In the genomic region with DNA sequence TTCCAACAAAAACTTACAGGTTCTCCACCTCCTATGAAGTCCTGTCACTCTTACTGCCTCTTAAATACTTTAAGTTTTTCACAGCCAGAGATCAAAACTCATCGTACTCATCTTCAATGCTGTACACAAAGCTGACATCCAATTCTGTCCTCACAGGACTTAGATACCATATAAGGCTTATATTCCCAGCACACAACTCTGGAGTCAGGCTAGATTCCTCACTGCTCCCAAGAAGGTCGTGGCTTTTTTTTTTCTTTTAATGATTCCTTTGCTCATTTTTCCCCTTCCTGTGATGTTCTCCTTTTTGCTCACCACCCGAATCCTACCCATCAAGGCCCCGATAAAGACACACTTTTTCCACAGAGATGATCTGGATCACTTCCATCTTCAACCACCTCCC, we compare ENCODE assay signal across 9 cellular contexts. TPM values are rescaled to one million over a fixed set of nuclear protein-coding genes. Genes with fewer than 3 reads are reported as not detected.
DNase-seq lines count a peak whose midpoint lies in the region; ATAC-seq, FAIRE-seq and TF ChIP-seq lines count a peak whose summit lies in the region.
"Had no signal": no experiment of that assay in that cellular context is flagged by ENCODE, and none has a peak within 500 bp of the region (broad histone marks: within the 10 kb centered on the region; RNA-seq: fewer than 3 reads in every experiment).

No MANE protein-coding gene starts in this region.

- H3K27me3 ChIP-seq in mononuclear cell (ENCODE audit: insufficient read depth, low read length) = no peaks in the 10 kb centered on the region

- peaks cover 62% of the 10 kb centered on the region for H3K4me1 Mint-ChIP-seq in stimulated activated naive CD8-positive, alpha-beta T cell treated with anti-CD3 and anti-CD28 coated beads, Interleukin-15, Interleukin-2, amounts not matched to agents 100 ng/mL and 50 ng/mL, for 24 hours (ENCODE audit: low read depth)
- peaks cover 17% of the 10 kb centered on the region for H3K4me1 Mint-ChIP-seq in MCF 10A (ENCODE audit: insufficient read depth, unreplicated experiment)

- POLR2A ChIA-PET in MCF 10A (lab: Yijun Ruan, JAX) = interaction anchor here (0.9 to 6.3 kb wide), 16 partner anchors 8 to 939 kb away, joined by 3 to 213 read pairs (median 8); a partner anchor contains a TSS

- H3K4me3 Mint-ChIP-seq in stimulated activated naive CD8-positive, alpha-beta T cell treated with anti-CD3 and anti-CD28 coated beads, Interleukin-15, Interleukin-2, amounts not matched to agents 100 ng/mL and 50 ng/mL, for 24 hours = peak overlapping the region; percentile 94
- peak overlapping the region; percentile 96 for H3K4me3 Mint-ChIP-seq in MCF 10A (ENCODE audit: unreplicated experiment)

- FAIRE-seq in RCC 7860 (lab: Jason Lieb, UNC) = no peak

- no peak for TF ChIP-seq CTCF in MCF 10A (IDR thresholded peaks at IDR 0.05; ENCODE audit: unreplicated experiment)

- no peaks in the 10 kb centered on the region for H3K9me3 ChIP-seq in mononuclear cell (ENCODE audit: low read depth, low read length)

- H3K4me1 ChIP-seq in mononuclear cell (ENCODE audit: insufficient read depth, low read length) = peaks cover 32% of the 10 kb centered on the region

- peaks cover 49% of the 10 kb centered on the region for H3K36me3 Mint-ChIP-seq in stimulated activated naive CD8-positive, alpha-beta T cell treated with anti-CD3 and anti-CD28 coated beads, Interleukin-15, Interleukin-2, amounts not matched to agents 100 ng/mL and 50 ng/mL, for 24 hours (ENCODE audit: low read depth)
- peaks cover 30% of the 10 kb centered on the region for H3K36me3 Mint-ChIP-seq in MCF 10A (ENCODE audit: insufficient read depth, unreplicated experiment)

- H3K4me3 ChIP-seq in mononuclear cell (ENCODE audit: low read length) = peak overlapping the region; percentile 78

- DNase-seq in stimulated activated naive CD8-positive, alpha-beta T cell treated with anti-CD3 and anti-CD28 coated beads, Interleukin-15, Interleukin-2, amounts not matched to agents 100 U/mL and 50 U/mL, for 24 hours = no peak
- DNase-seq in MCF 10A (ENCODE audit: unreplicated experiment) = no peak
- no peak for DNase-seq in iPS-NIHi11 (ENCODE audit: low spot score)
- DNase-seq in NCI-H1048 (lab: John Stamatoyannopoulos, UW) = no peak
- DNase-seq in RCC 7860 (ENCODE audit: low spot score) = no peak
- DNase-seq: NCI-H1436 had no signal

- H3K9me3 Mint-ChIP-seq in stimulated activated naive CD8-positive, alpha-beta T cell treated with anti-CD3 and anti-CD28 coated beads, Interleukin-15, Interleukin-2, amounts not matched to agents 100 ng/mL and 50 ng/mL, for 24 hours = no peaks in the 10 kb centered on the region
- H3K9me3 Mint-ChIP-seq in MCF 10A (ENCODE audit: unreplicated experiment) = no peaks in the 10 kb centered on the region

- CTCF ChIA-PET in MCF 10A (lab: Yijun Ruan, JAX) = interaction anchor here (0.6 to 7.8 kb wide), 7 partner anchors 16 to 299 kb away, joined by 3 to 71 read pairs (median 4); no protein-coding TSS in a partner anchor

- BruUV-seq in MCF 10A (replicated peaks; lab: Mats Ljungman, UMichigan) = TSS peak; percentile 48

- no peaks in the 10 kb centered on the region for H3K27me3 Mint-ChIP-seq in stimulated activated naive CD8-positive, alpha-beta T cell treated with anti-CD3 and anti-CD28 coated beads, Interleukin-15, Interleukin-2, amounts not matched to agents 100 ng/mL and 50 ng/mL, for 24 hours
- no peaks in the 10 kb centered on the region for H3K27me3 Mint-ChIP-seq in MCF 10A (ENCODE audit: insufficient read depth, unreplicated experiment)

- H3K27ac Mint-ChIP-seq in stimulated activated naive CD8-positive, alpha-beta T cell treated with anti-CD3 and anti-CD28 coated beads, Interleukin-15, Interleukin-2, amounts not matched to agents 100 ng/mL and 50 ng/mL, for 24 hours = peak overlapping the region; percentile 97
- H3K27ac Mint-ChIP-seq in MCF 10A (ENCODE audit: low read depth, unreplicated experiment) = peak overlapping the region; percentile 98

- no peak for ATAC-seq in stimulated activated naive CD8-positive, alpha-beta T cell treated with anti-CD3 and anti-CD28 coated beads, Interleukin-15, Interleukin-2, amounts not matched to agents 100 U/mL and 50 U/mL, for 24 hours
- no peak for ATAC-seq in HG03432 (IDR thresholded peaks at IDR 0.05; ENCODE audit: unreplicated experiment)

- intact Hi-C loops in MCF 10A (cut with micrococcal nuclease) = no loop called here

RNA-seq across cellular contexts. Expression of a gene that starts 0.9 kb away (rescaled TPM):
- total RNA-seq in MCF 10A (2022) (16.5 and 21.7 TPM in 2 replicates), mononuclear cell (31.5 TPM)

RNA-seq across cellular contexts. Expression of a gene that starts 1.0 kb away (rescaled TPM):
- 44.3 and 44.8 TPM in 2 replicates for total RNA-seq in MCF 10A (2022)
- 40.1 TPM for total RNA-seq in mononuclear cell

RNA-seq across cellular contexts. Expression of a gene that starts 44.6 kb away (rescaled TPM):
- total RNA-seq in MCF 10A (2022) (28.0 and 32.3 TPM in 2 replicates), mononuclear cell (41.3 TPM)
